13 cellular contexts compared by ENCODE assay signal in the genomic region with DNA sequence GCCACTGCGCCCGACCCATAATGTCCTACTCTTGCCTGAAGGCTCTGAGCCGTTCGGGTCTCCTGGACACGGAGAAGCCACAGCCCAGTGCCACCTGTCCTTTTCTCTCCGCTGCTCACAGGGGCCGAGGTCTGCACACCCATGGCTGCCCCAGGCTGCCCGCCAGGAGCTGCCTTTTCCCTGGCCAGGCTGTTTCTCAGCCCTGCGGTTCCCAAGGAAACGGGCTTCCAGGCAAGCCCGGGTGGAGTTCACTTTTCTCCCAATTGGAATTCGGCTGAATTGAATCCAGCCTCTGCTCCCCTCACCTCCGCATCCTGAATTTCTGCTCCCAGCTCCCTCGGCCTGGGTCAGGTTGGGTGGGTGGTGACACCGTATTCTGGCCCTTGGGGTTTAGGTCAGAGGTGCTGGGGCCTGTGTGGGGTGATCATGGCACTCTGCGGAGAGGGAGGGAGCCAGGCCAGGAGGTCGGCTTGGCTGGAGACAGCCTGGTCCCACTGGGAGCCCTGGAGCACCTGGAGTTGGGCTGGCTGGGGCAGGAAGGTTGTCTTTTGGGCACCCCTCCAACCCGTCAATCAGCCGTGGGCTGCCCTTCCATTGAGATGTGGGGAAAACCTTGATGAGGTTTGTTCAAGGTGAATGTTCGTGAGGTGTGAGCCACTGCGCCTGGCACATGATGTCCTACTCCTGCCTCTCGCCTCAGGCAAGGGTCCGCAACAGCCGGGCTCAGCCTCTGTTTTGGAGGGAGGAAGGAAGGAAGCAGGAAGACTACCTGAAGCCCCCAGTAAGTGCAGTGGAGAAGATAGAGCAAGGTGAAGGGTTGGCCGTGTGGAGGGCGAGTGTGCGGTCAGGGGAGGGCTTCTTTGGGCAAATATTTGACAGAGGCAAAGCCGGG. TPM values are rescaled to one million over a fixed set of nuclear protein-coding genes. Genes with fewer than 3 reads are reported as not detected.
DNase-seq lines count a peak whose midpoint lies in the region; ATAC-seq and TF ChIP-seq lines count a peak whose summit lies in the region.
"Had no signal": no experiment of that assay in that cellular context is flagged by ENCODE, and none has a peak within 500 bp of the region (broad histone marks: within the 10 kb centered on the region; RNA-seq: fewer than 3 reads in every experiment).

No MANE protein-coding gene starts in this region.

- H3K9me3 Mint-ChIP-seq in Calu3 (ENCODE audit: low read depth, unreplicated experiment) (no peaks in the 10 kb centered on the region), neural crest cell (no peaks in the 10 kb centered on the region)
- H3K9me3 Mint-ChIP-seq in activated T-cell treated with anti-CD3 and anti-CD28 coated beads, Interleukin-2, amount 50 U/mL, for 24 hours, result peaks cover 5% of the 10 kb centered on the region
- H3K9me3 Mint-ChIP-seq: CD4-positive, alpha-beta T cell had no signal

- H3K4me1 ChIP-seq in HCT116 (ENCODE audit: control insufficient read depth in 1 of 2, insufficient read depth in 2 of 2, low read length in 2 of 2) (peaks cover 10 to 27% of the 10 kb centered on the region in 2 experiments), body of pancreas (peaks cover 15% of the 10 kb centered on the region)

- H4K20me1 ChIP-seq in HCT116 (ENCODE audit: insufficient read depth), result no peaks in the 10 kb centered on the region

- CTCF ChIA-PET in Calu3 (lab: Charles Lee) (interaction anchor here (0.7 kb wide), 1 partner anchor 107 kb away, joined by 3 read pairs; no protein-coding TSS in a partner anchor), HCT116 (lab: Charles Lee) (no interaction called here)

- POLR2A ChIA-PET in HCT116 (lab: Charles Lee), result no interaction called here

- H3K27me3 Mint-ChIP-seq in Calu3 (ENCODE audit: unreplicated experiment) (no peaks in the 10 kb centered on the region), neural crest cell (ENCODE audit: low read depth) (peaks cover 2% of the 10 kb centered on the region)
- no peaks in the 10 kb centered on the region for H3K27me3 Mint-ChIP-seq in activated T-cell treated with anti-CD3 and anti-CD28 coated beads, Interleukin-2, amount 50 U/mL, for 24 hours
- H3K27me3 Mint-ChIP-seq: CD4-positive, alpha-beta T cell had no signal

- no peak for ATAC-seq in HCT116
- no peak for ATAC-seq in body of pancreas
- no peak for ATAC-seq in GM21360 (IDR thresholded peaks at IDR 0.05; ENCODE audit: unreplicated experiment)
- ATAC-seq: mucosa of descending colon had no signal

- no peaks in the 10 kb centered on the region for H3K79me2 ChIP-seq in HCT116 (ENCODE audit: insufficient read depth, low read length)

- peak overlapping the region; percentile 55; the same call in 1 of the 2 replicates for H3K27ac ChIP-seq in HCT116 (ENCODE audit: low read depth, low read length)
- no peak overlapping the region for H3K27ac ChIP-seq in body of pancreas
- H3K27ac ChIP-seq: adrenal gland had no signal

- H3K9ac ChIP-seq in HCT116 (ENCODE audit: low read length), result no peak overlapping the region

- peaks cover 20% of the 10 kb centered on the region for H3K36me3 Mint-ChIP-seq in Calu3 (ENCODE audit: insufficient read depth, unreplicated experiment)
- H3K36me3 Mint-ChIP-seq in neural crest cell (ENCODE audit: low read depth), result no peaks in the 10 kb centered on the region
- peaks cover 10% of the 10 kb centered on the region for H3K36me3 Mint-ChIP-seq in activated T-cell treated with anti-CD3 and anti-CD28 coated beads, Interleukin-2, amount 50 U/mL, for 24 hours (ENCODE audit: low read depth)

- H3K27me3 ChIP-seq in HCT116 (ENCODE audit: insufficient read depth, low read length) (no peaks in the 10 kb centered on the region), body of pancreas (no peaks in the 10 kb centered on the region)
- H3K27me3 ChIP-seq: adrenal gland had no signal

- TF ChIP-seq POLR2A in HCT116 (IDR thresholded peaks at IDR 0.05; ENCODE audit: borderline replicate concordance, extremely low read depth, insufficient read depth, insufficient read length) (no peak), body of pancreas (IDR thresholded peaks at IDR 0.05) (no peak)

- peak overlapping the region; percentile 59 for H3K4me2 ChIP-seq in HCT116 (ENCODE audit: low read length)

- RAD21 ChIA-PET in HCT116 (lab: Charles Lee; ENCODE audit: low non-redundant PET in 1 of 2, low total read pairs in 2 of 2, uncharacterized antibody in 2 of 2, unreplicated experiment in 2 of 2), result no interaction called here

- H3K27ac Mint-ChIP-seq in Calu3 (ENCODE audit: unreplicated experiment) (peak overlapping the region; percentile 20), neural crest cell (ENCODE audit: unreplicated experiment) (peak overlapping the region; percentile 84)
- H3K27ac Mint-ChIP-seq in activated T-cell treated with anti-CD3 and anti-CD28 coated beads, Interleukin-2, amount 50 U/mL, for 24 hours, result no peak overlapping the region
- H3K27ac Mint-ChIP-seq: CD4-positive, alpha-beta T cell had no signal

- H3K9me2 ChIP-seq in HCT116 (ENCODE audit: insufficient read depth), result no peaks in the 10 kb centered on the region

- no TSS peak for BruUV-seq in Calu3 (replicated peaks; lab: Mats Ljungman, UMichigan)
- BruUV-seq in HCT116 (replicated peaks; lab: Mats Ljungman, UMichigan), result no TSS peak

- H3K36me3 ChIP-seq in HCT116 (ENCODE audit: control insufficient read depth in 1 of 2, insufficient read depth in 2 of 2, low read length in 2 of 2) (no peaks in the 10 kb centered on the region), body of pancreas (replicated peaks in 1 of 2; ENCODE audit: insufficient read depth in 1 of 2, low read depth in 2 of 2) (no peaks in the 10 kb centered on the region)
- H3K36me3 ChIP-seq: adrenal gland had no signal

- TF ChIP-seq CTCF in Calu3 (IDR thresholded peaks at IDR 0.05; ENCODE audit: unreplicated experiment), result no peak
- TF ChIP-seq CTCF in HCT116 (IDR thresholded peaks at IDR 0.05 in 2 of 3, conservative IDR thresholded peaks at IDR 0.05 in 1 of 3; ENCODE audit: borderline replicate concordance in 1 of 3, insufficient read depth in 1 of 3, low read depth in 2 of 3, low read length in 2 of 3), result no peak
- TF ChIP-seq CTCF in body of pancreas (IDR thresholded peaks at IDR 0.05), result no peak
- TF ChIP-seq CTCF in neural crest cell (conservative IDR thresholded peaks at IDR 0.05), result no peak

- DNase-seq in Calu3, result no peak
- DNase-seq in HCT116 (ENCODE audit: low read depth, low spot score), result no peak
- peak in 3 of 4 donors; percentile 38 to 65 (median 52) for DNase-seq in body of pancreas
- no peak for DNase-seq in neural crest cell (ENCODE audit: low read depth, low spot score)
- no peak for DNase-seq in NCI-H2107 (lab: John Stamatoyannopoulos, UW)
- DNase-seq in activated T-cell treated with anti-CD3 and anti-CD28 coated beads, Interleukin-2, amount 50 U/mL, for 24 hours, result no peak
- DNase-seq: activated T-cell treated with anti-CD3 and anti-CD28 coated beads, Interleukin-2, amount 50 U/mL, for 48 hours; adrenal gland; CD4-positive, alpha-beta T cell; GF-D8; SIG-M5 had no signal

- H3K9me3 ChIP-seq in HCT116 (ENCODE audit: control insufficient read depth in 1 of 2, insufficient read depth in 1 of 2, low read depth in 1 of 2, low read length in 2 of 2), result no peaks in the 10 kb centered on the region
- H3K9me3 ChIP-seq in body of pancreas, result peaks cover 0 to 6% (median 0%) of the 10 kb centered on the region in 3 donors
- H3K9me3 ChIP-seq: adrenal gland had no signal

- H2AFZ ChIP-seq in HCT116 (ENCODE audit: low read depth, low read length, poor library complexity, severe bottlenecking), result no peak overlapping the region

- no peak for TF ChIP-seq RAD21 in HCT116 (IDR thresholded peaks at IDR 0.05; ENCODE audit: low read depth)

- H3K4me3 Mint-ChIP-seq in Calu3 (ENCODE audit: low read depth, unreplicated experiment), result peak overlapping the region; percentile 3
- peak overlapping the region; percentile 51 for H3K4me3 Mint-ChIP-seq in neural crest cell
- H3K4me3 Mint-ChIP-seq in activated T-cell treated with anti-CD3 and anti-CD28 coated beads, Interleukin-2, amount 50 U/mL, for 24 hours, result no peak overlapping the region
- H3K4me3 Mint-ChIP-seq: CD4-positive, alpha-beta T cell had no signal

- 37 to 38% methylated on average over 14 to 28 of the region's 28 CpGs for WGBS in body of pancreas, 2 donors

- intact Hi-C loops in Calu3 (cut with micrococcal nuclease; ENCODE audit: unreplicated experiment), result no loop called here
- intact Hi-C loops in HCT116 (cut with micrococcal nuclease), result no loop called here
- intact Hi-C loops in body of pancreas (cut with DNase I), result no loop called here

- H3K4me3 ChIP-seq in HCT116 (replicated peaks in 1 of 2; ENCODE audit: low read depth in 1 of 2, low read length in 2 of 2) (no peak overlapping the region), body of pancreas (no peak overlapping the region)
- H3K4me3 ChIP-seq: adrenal gland, mucosa of descending colon had no signal

- H3K4me1 Mint-ChIP-seq in Calu3 (ENCODE audit: low read depth, unreplicated experiment) (peaks cover 8% of the 10 kb centered on the region), neural crest cell (peaks cover 8% of the 10 kb centered on the region)
- peaks cover 8% of the 10 kb centered on the region for H3K4me1 Mint-ChIP-seq in activated T-cell treated with anti-CD3 and anti-CD28 coated beads, Interleukin-2, amount 50 U/mL, for 24 hours (ENCODE audit: low read depth)

TF ChIP-seq in HCT116, 20 proteins besides CTCF, POLR2A, EP300 and RAD21 (continues in another document):
- TF ChIP-seq EZH2phosphoT487 (IDR thresholded peaks at IDR 0.05; ENCODE audit: borderline replicate concordance) (no peak), SIN3A (IDR thresholded peaks at IDR 0.05; ENCODE audit: low read depth) (no peak), SRF (IDR thresholded peaks at IDR 0.05; ENCODE audit: low read depth) (no peak), CEBPB (IDR thresholded peaks at IDR 0.05; ENCODE audit: low read depth) (no peak), ELF1 (IDR thresholded peaks at IDR 0.05; ENCODE audit: borderline replicate concordance, low read depth) (no peak), CBX3 (IDR thresholded peaks at IDR 0.05; ENCODE audit: low read depth) (no peak), ZFX (IDR thresholded peaks at IDR 0.05) (no peak)

RNA-seq across cellular contexts. Expression of a gene that starts 25.1 kb away (rescaled TPM):
- total RNA-seq in Calu3 (2022), result 37.2 and 49.4 TPM in 2 replicates
- 53.9 TPM for total RNA-seq in HCT116 (2021; ENCODE audit: unreplicated experiment)
- polyA plus RNA-seq in HCT116 (2012), result 33.9 and 34.2 TPM in 2 replicates
- total RNA-seq in body of pancreas, result 10 to 100 TPM in 1 of 2 donors, 1 to 10 TPM in 1; 9.9 to 27.7 TPM
- 49.0 and 49.4 TPM in 2 replicates for total RNA-seq in neural crest cell

RNA-seq across cellular contexts. Expression of a gene that starts 38.4 kb away (rescaled TPM):
- total RNA-seq in Calu3 (2022) (105 and 116 TPM in 2 replicates), HCT116 (2021; ENCODE audit: unreplicated experiment) (57.5 TPM), body of pancreas (10 to 100 TPM in 1 of 2 donors, 1 to 10 TPM in 1; 8.6 to 11.9 TPM), neural crest cell (37.1 and 40.9 TPM in 2 replicates)
- 114 and 120 TPM in 2 replicates for polyA plus RNA-seq in HCT116 (2012)

RNA-seq across cellular contexts. Expression of a gene that starts 50.6 kb away (rescaled TPM):
- 61.2 and 64.1 TPM in 2 replicates for total RNA-seq in Calu3 (2022)
- total RNA-seq in HCT116 (2021; ENCODE audit: unreplicated experiment), result 54.1 TPM
- polyA plus RNA-seq in HCT116 (2012), result 32.3 and 38.2 TPM in 2 replicates
- total RNA-seq in body of pancreas, result 10 to 100 TPM; 21.8 to 39.2 TPM
- 37.3 and 40.3 TPM in 2 replicates for total RNA-seq in neural crest cell

Comparison
In these comparisons a context has a peak if more than half of its experiments do, and no peak if none do; other contexts are left out.
1. DNase-seq: peak in body of pancreas (3 of 4); none in Calu3 (single experiment), HCT116 (single experiment), neural crest cell (single experiment), NCI-H2107 (single experiment) and activated T-cell treated with anti-CD3 and anti-CD28 coated beads, Interleukin-2, amount 50 U/mL, for 24 hours (single experiment).